Comparison of ENCODE assay signal across 22 cellular contexts in genomic region chr2:239160226-239161143, GRCh38.
DNase-seq lines count a peak whose midpoint lies in the region; ATAC-seq, FAIRE-seq and TF ChIP-seq lines count a peak whose summit lies in the region.
"Had no signal": no experiment of that assay in that cellular context is flagged by ENCODE, and none has a peak within 500 bp of the region (broad histone marks: within the 10 kb centered on the region; RNA-seq: fewer than 3 reads in every experiment).

No MANE protein-coding gene starts in this region.

- peaks cover 63% of the 10 kb centered on the region for H3K36me3 Mint-ChIP-seq in activated T-helper 17 cell treated with anti-CD3 and anti-CD28 coated beads, Interleukin-2, amount 50 U/mL, for 72 hours (ENCODE audit: low read depth)

- H3K4me3 Mint-ChIP-seq in activated T-helper 17 cell treated with anti-CD3 and anti-CD28 coated beads, Interleukin-2, amount 50 U/mL, for 72 hours: no peak overlapping the region
- H3K4me3 Mint-ChIP-seq: activated T-helper 1 cell treated with anti-CD3 and anti-CD28 coated beads, Interleukin-12 subunit alpha, Interleukin-12 subunit beta, Interleukin-2, Interleukin-4 antibody, amounts not matched to agents 30 ng/mL and 10 ng/mL and 1 ng/mL, durations not matched to agents 14 hours and 24 hours and 36 hours; memory B cell; stimulated activated naive CD8-positive, alpha-beta T cell treated with anti-CD3 and anti-CD28 coated beads, Interleukin-15, Interleukin-2, amounts not matched to agents 100 ng/mL and 50 ng/mL, for 24 hours had no signal

- TF ChIP-seq POLR2A in HepG2 (IDR thresholded peaks at IDR 0.05; ENCODE audit: insufficient read depth in 1 of 2, low read depth in 2 of 2, low read length in 2 of 2) (no peak), transverse colon (IDR thresholded peaks at IDR 0.05) (no peak)

- no peak for FAIRE-seq in HepG2 (lab: Jason Lieb, UNC)
- FAIRE-seq: GM18507, TTC549 had no signal

- H4K20me1 ChIP-seq in HepG2 (ENCODE audit: insufficient read depth, low read length): no peaks in the 10 kb centered on the region; the same call in 1 of the 2 replicates

- TF ChIP-seq CTCF in HepG2 (CRISPR knock-in tag; IDR thresholded peaks at IDR 0.05): no peak
- no peak for TF ChIP-seq CTCF in transverse colon (IDR thresholded peaks at IDR 0.05)

- intact Hi-C loops in HepG2 (cut with micrococcal nuclease; ENCODE audit: unreplicated experiment) (no loop called here), transverse colon (cut with DNase I; ENCODE audit: low total_unique reads) (no loop called here)

- TF ChIP-seq RAD21 in HepG2 (CRISPR knock-in tag; IDR thresholded peaks at IDR 0.05): no peak

- H3K4me1 ChIP-seq in HepG2 (ENCODE audit: insufficient read depth, low read length): no peaks in the 10 kb centered on the region
- peaks cover 0 to 10% (median 8%) of the 10 kb centered on the region in 4 donors for H3K4me1 ChIP-seq in transverse colon

- TF ChIP-seq EP300 in HepG2 (IDR thresholded peaks at IDR 0.05; ENCODE audit: low read depth in 2 of 2, low read length in 2 of 2) (no peak), HepG2 (CRISPR knock-in tag; IDR thresholded peaks at IDR 0.05; ENCODE audit: borderline replicate concordance) (no peak), transverse colon (IDR thresholded peaks at IDR 0.05; ENCODE audit: low read depth) (no peak)

- POLR2A ChIA-PET in HepG2 (lab: Yijun Ruan, JAX): no interaction called here

- BruUV-seq in HepG2 (replicated peaks; lab: Mats Ljungman, UMichigan): no TSS peak

- no peak overlapping the region for H3K9ac ChIP-seq in HepG2 (ENCODE audit: insufficient read depth, low read depth, low read length)

- H3K4me1 Mint-ChIP-seq in activated T-helper 17 cell treated with anti-CD3 and anti-CD28 coated beads, Interleukin-2, amount 50 U/mL, for 72 hours: peaks cover 31% of the 10 kb centered on the region

- H3K4me2 ChIP-seq in HepG2 (ENCODE audit: low read depth, low read length): no peak overlapping the region

- H3K27ac ChIP-seq in HepG2 (ENCODE audit: extremely low read length, insufficient read depth, low read length) (no peak overlapping the region), transverse colon (no peak overlapping the region)
- H3K27ac ChIP-seq: vagina had no signal

- DNase-seq in activated naive CD4-positive, alpha-beta T cell treated with anti-CD3 and anti-CD28 coated beads, Interleukin-2, amount 50 U/mL, for 16 hours: peak; percentile 7
- no peak for DNase-seq in activated naive CD4-positive, alpha-beta T cell (lab: John Stamatoyannopoulos, UW)
- DNase-seq in HepG2 (ENCODE audit: low spot score) (no peak), transverse colon (peak; percentile 1), ecto neural progenitor cell (ENCODE audit: low spot score) (no peak), foreskin melanocyte (no peak)
- DNase-seq: activated CD4-positive, alpha-beta T cell treated with anti-CD3 and anti-CD28 coated beads, Interleukin-2, amount 50 U/mL, for 4 hours; anterior cingulate cortex; cerebellar nuclear complex; DMS79 treated with DMSO at 0.1 percent for 48 hours; Kasumi-1; NCI-H82 had no signal

- H3K27me3 Mint-ChIP-seq in activated T-helper 17 cell treated with anti-CD3 and anti-CD28 coated beads, Interleukin-2, amount 50 U/mL, for 72 hours: no peaks in the 10 kb centered on the region
- H3K27me3 Mint-ChIP-seq: memory B cell; stimulated activated naive CD8-positive, alpha-beta T cell treated with anti-CD3 and anti-CD28 coated beads, Interleukin-15, Interleukin-2, amounts not matched to agents 100 ng/mL and 50 ng/mL, for 24 hours had no signal

- H3K9me3 ChIP-seq in HepG2 (ENCODE audit: low read length) (no peaks in the 10 kb centered on the region), transverse colon (no peaks in the 10 kb centered on the region)
- H3K9me3 ChIP-seq: gastrocnemius medialis, vagina had no signal

- H3K27ac Mint-ChIP-seq in activated T-helper 17 cell treated with anti-CD3 and anti-CD28 coated beads, Interleukin-2, amount 50 U/mL, for 72 hours: peak overlapping the region; percentile 65
- H3K27ac Mint-ChIP-seq: memory B cell; stimulated activated naive CD8-positive, alpha-beta T cell treated with anti-CD3 and anti-CD28 coated beads, Interleukin-15, Interleukin-2, amounts not matched to agents 100 ng/mL and 50 ng/mL, for 24 hours had no signal

- in situ Hi-C loops in HepG2 (cut with HindIII; ENCODE audit: extremely low pct_ligation_motif_present, low pct_unique_long_range_greater_than_20kb) (no loop called here), transverse colon (cut with MboI; ENCODE audit: low pct_ligation_motif_present in 1 of 4, low pct_unique_long_range_greater_than_20kb in 1 of 4, low sequenced_read_pairs in 3 of 4) (no loop called here)

- H3K4me3 ChIP-seq in HepG2 (replicated peaks in 1 of 3; ENCODE audit: insufficient read depth in 1 of 3, low read depth in 2 of 3, low read length in 3 of 3): no peak overlapping the region
- no peak overlapping the region for H3K4me3 ChIP-seq in transverse colon
- H3K4me3 ChIP-seq: gastrocnemius medialis, vagina had no signal

- peaks cover 17 to 34% of the 10 kb centered on the region in 2 experiments for H3K36me3 ChIP-seq in HepG2 (replicated peaks in 1 of 2; ENCODE audit: control insufficient read depth in 1 of 2, insufficient read depth in 2 of 2, low read length in 2 of 2)
- H3K36me3 ChIP-seq in transverse colon: peaks cover 0 to 18% (median 0%) of the 10 kb centered on the region in 4 donors

- H3K79me2 ChIP-seq in HepG2 (ENCODE audit: insufficient read depth, low read length): no peaks in the 10 kb centered on the region

- H3K27me3 ChIP-seq in HepG2 (ENCODE audit: control insufficient read depth in 1 of 2, insufficient read depth in 2 of 2, low read length in 2 of 2) (no peaks in the 10 kb centered on the region), transverse colon (no peaks in the 10 kb centered on the region)
- H3K27me3 ChIP-seq: gastrocnemius medialis, vagina had no signal

- peak; percentile 30 for ATAC-seq in activated T-helper 17 cell treated with anti-CD3 and anti-CD28 coated beads, Interleukin-2, amount 50 U/mL, for 72 hours (replicated peaks)
- ATAC-seq in HepG2 (no peak), HG02938 (IDR thresholded peaks at IDR 0.05; ENCODE audit: unreplicated experiment) (no peak)
- ATAC-seq: gastrocnemius medialis, HCT116 had no signal

- 96% methylated on average over 32 of the region's 32 CpGs for WGBS in HepG2 (ENCODE audit: low lambda C conversion rate)
- WGBS in transverse colon (ENCODE audit: low coverage in 1 of 2), 2 donors: 95% methylated on average over 8 to 32 of the region's 32 CpGs

- CTCF ChIA-PET in HepG2 (lab: Yijun Ruan, JAX; ENCODE audit: low intra/inter-chr PET ratio, low total read pairs): no interaction called here

- no peaks in the 10 kb centered on the region for H3K9me3 Mint-ChIP-seq in activated T-helper 17 cell treated with anti-CD3 and anti-CD28 coated beads, Interleukin-2, amount 50 U/mL, for 72 hours
- H3K9me3 Mint-ChIP-seq: stimulated activated naive CD8-positive, alpha-beta T cell treated with anti-CD3 and anti-CD28 coated beads, Interleukin-15, Interleukin-2, amounts not matched to agents 100 ng/mL and 50 ng/mL, for 24 hours had no signal

- no peak overlapping the region for H2AFZ ChIP-seq in HepG2 (ENCODE audit: low read length)

TF ChIP-seq in HepG2, 621 proteins besides CTCF, POLR2A, EP300 and RAD21:
- TF ChIP-seq HIVEP1 (CRISPR knock-in tag; IDR thresholded peaks at IDR 0.05): no peak
- peak; percentile 54 for TF ChIP-seq AGO2 (optimal IDR thresholded peaks at IDR 0.05; ENCODE audit: low read depth, low read length)
TF ChIP-seq in HepG2: peak in this region for 1.

Comparison
In these comparisons a context has a peak if more than half of its experiments do, and no peak if none do; other contexts are left out.
1. DNase-seq: peak in activated naive CD4-positive, alpha-beta T cell treated with anti-CD3 and anti-CD28 coated beads, Interleukin-2, amount 50 U/mL, for 16 hours (single experiment) and transverse colon (single experiment); none in activated naive CD4-positive, alpha-beta T cell (0 of 4), HepG2 (single experiment), ecto neural progenitor cell (single experiment) and foreskin melanocyte (single experiment).